In genomic region chr1:44828003-44828651, GRCh38 we compare ENCODE assay signal across 2 cellular contexts.
TF ChIP-seq lines count a peak whose summit lies in the region.

No MANE protein-coding gene starts in this region.

TF ChIP-seq in IMR-90, 13 proteins besides CTCF, POLR2A, EP300 and RAD21:
- TF ChIP-seq SMC3 (IDR thresholded peaks at IDR 0.05; ENCODE audit: low read depth, low read length) = no peak

TF ChIP-seq in HepG2, 621 proteins besides CTCF, POLR2A, EP300 and RAD21:
- TF ChIP-seq PRDM4 (CRISPR knock-in tag; IDR thresholded peaks at IDR 0.05; ENCODE audit: borderline replicate concordance) (no peak), TARDBP (CRISPR knock-in tag; IDR thresholded peaks at IDR 0.05) (no peak), PBX2 (CRISPR knock-in tag; IDR thresholded peaks at IDR 0.05) (no peak), ZNF234 (CRISPR knock-in tag; conservative IDR thresholded peaks at IDR 0.05) (no peak), SALL2 (CRISPR knock-in tag; IDR thresholded peaks at IDR 0.05) (0 out of 2 replicates have a peak, but pooled peaks have one; percentile 53), NFYC (CRISPR knock-in tag; IDR thresholded peaks at IDR 0.05) (no peak), FOXK1 (CRISPR knock-in tag; IDR thresholded peaks at IDR 0.05; ENCODE audit: borderline replicate concordance, low read depth) (no peak), LBX2 (CRISPR knock-in tag; IDR thresholded peaks at IDR 0.05; ENCODE audit: borderline replicate concordance) (0 out of 2 replicates have a peak, but pooled peaks have one; percentile 3), HOXA3 (CRISPR knock-in tag; IDR thresholded peaks at IDR 0.05) (0 out of 2 replicates have a peak, but pooled peaks have one; percentile 8)
